In genomic region chrX:20320461-20321159, GRCh38 we compare ENCODE assay signal across 8 cellular contexts. TPM values are rescaled to one million over a fixed set of nuclear protein-coding genes. Genes with fewer than 3 reads are reported as not detected.
DNase-seq lines count a peak whose midpoint lies in the region; ATAC-seq and TF ChIP-seq lines count a peak whose summit lies in the region.

No MANE protein-coding gene starts in this region.

- peak; percentile 35 for DNase-seq in medulla oblongata (ENCODE audit: extremely low spot score)
- DNase-seq in GOT3 (lab: John Stamatoyannopoulos, UW), result no peak
- no peak for DNase-seq in occipital lobe (lab: John Stamatoyannopoulos, UW)
- no peak for DNase-seq in NCI-H1417 treated with DMSO at 0.1 percent for 48 hours (lab: John Stamatoyannopoulos, UW)

- H3K9ac ChIP-seq in BLaER1 treated with 17β-estradiol and CSF1 and Interleukin-3, amounts not matched to agents 10 nM and 100 nM, result peak overlapping the region in 2 of 11 experiments; percentile 5 to 40; a peak in 1 of 22 replicates
- no peak overlapping the region for H3K9ac ChIP-seq in OCI-LY1 (ENCODE audit: low read length)

- no peaks in the 10 kb centered on the region for H3K36me3 ChIP-seq in BLaER1 treated with 17β-estradiol and CSF1 and Interleukin-3, amounts not matched to agents 10 nM and 100 nM
- no peaks in the 10 kb centered on the region for H3K36me3 ChIP-seq in OCI-LY1 (ENCODE audit: insufficient read depth, low read length)

- H3K9me2 ChIP-seq in OCI-LY1 (ENCODE audit: low read depth, low read length), result no peaks in the 10 kb centered on the region

- no peaks in the 10 kb centered on the region for H4K20me1 ChIP-seq in BLaER1 treated with 17β-estradiol and CSF1 and Interleukin-3, amounts not matched to agents 10 nM and 100 nM
- no peaks in the 10 kb centered on the region for H4K20me1 ChIP-seq in OCI-LY1 (ENCODE audit: insufficient read depth, low read length)

- H3K27me3 ChIP-seq in BLaER1 treated with 17β-estradiol and CSF1 and Interleukin-3, amounts not matched to agents 10 nM and 100 nM, result peaks cover 0 to 11% (median 0%) of the 10 kb centered on the region in 11 experiments; a peak in 1 of 22 replicates
- no peaks in the 10 kb centered on the region for H3K27me3 ChIP-seq in OCI-LY1 (ENCODE audit: insufficient read depth, low read length)

- no peaks in the 10 kb centered on the region for H3F3A ChIP-seq in OCI-LY1 (ENCODE audit: insufficient read depth, low read length)

- H3K4me1 ChIP-seq in BLaER1 treated with 17β-estradiol and CSF1 and Interleukin-3, amounts not matched to agents 10 nM and 100 nM, result peaks cover 26 to 41% (median 30%) of the 10 kb centered on the region in 10 experiments
- H3K4me1 ChIP-seq in OCI-LY1 (ENCODE audit: insufficient read depth, low read length, severe bottlenecking), result peaks cover 13% of the 10 kb centered on the region

- peak overlapping the region in 7 of 11 experiments; percentile 3 to 49 (median 47); a peak in 14 of 22 replicates for H3K27ac ChIP-seq in BLaER1 treated with 17β-estradiol and CSF1 and Interleukin-3, amounts not matched to agents 10 nM and 100 nM
- no peak overlapping the region for H3K27ac ChIP-seq in OCI-LY1 (ENCODE audit: low read depth, low read length, poor library complexity, severe bottlenecking)

- peak; percentile 98 for ATAC-seq in GM18870 (IDR thresholded peaks at IDR 0.05; ENCODE audit: unreplicated experiment)
- ATAC-seq in HG02981 (IDR thresholded peaks at IDR 0.05; ENCODE audit: unreplicated experiment), result peak; percentile 98

- peak overlapping the region; percentile 69 to 92 (median 85) for H3K4me2 ChIP-seq in BLaER1 treated with 17β-estradiol and CSF1 and Interleukin-3, amounts not matched to agents 10 nM and 100 nM
- peak overlapping the region; percentile 39; the same call in 1 of the 2 replicates for H3K4me2 ChIP-seq in OCI-LY1 (ENCODE audit: low read length)

- peak overlapping the region in 2 of 10 experiments; percentile 19 to 45; a peak in 2 of 20 replicates for H3K4me3 ChIP-seq in BLaER1 treated with 17β-estradiol and CSF1 and Interleukin-3, amounts not matched to agents 10 nM and 100 nM
- H3K4me3 ChIP-seq in OCI-LY1 (ENCODE audit: low read depth, low read length, poor library complexity, severe bottlenecking), result no peak overlapping the region

- no peaks in the 10 kb centered on the region for H3K79me2 ChIP-seq in OCI-LY1 (ENCODE audit: insufficient read depth, low read length)

- H2AFZ ChIP-seq in OCI-LY1 (ENCODE audit: low read length), result no peak overlapping the region

- no peak for TF ChIP-seq CTCF in OCI-LY1 (IDR thresholded peaks at IDR 0.05; ENCODE audit: low read length)

- no peaks in the 10 kb centered on the region for H3K9me3 ChIP-seq in BLaER1 treated with 17β-estradiol and CSF1 and Interleukin-3, amounts not matched to agents 10 nM and 100 nM (replicated peaks in 1 of 11)
- H3K9me3 ChIP-seq in OCI-LY1 (ENCODE audit: low read length), result no peaks in the 10 kb centered on the region

RNA-seq across cellular contexts. Expression of gene RPS6KA3, which starts 53.9 kb away (rescaled TPM):
- total RNA-seq in occipital lobe, result 35.7 TPM
